28 cellular contexts compared by ENCODE assay signal in the genomic region with DNA sequence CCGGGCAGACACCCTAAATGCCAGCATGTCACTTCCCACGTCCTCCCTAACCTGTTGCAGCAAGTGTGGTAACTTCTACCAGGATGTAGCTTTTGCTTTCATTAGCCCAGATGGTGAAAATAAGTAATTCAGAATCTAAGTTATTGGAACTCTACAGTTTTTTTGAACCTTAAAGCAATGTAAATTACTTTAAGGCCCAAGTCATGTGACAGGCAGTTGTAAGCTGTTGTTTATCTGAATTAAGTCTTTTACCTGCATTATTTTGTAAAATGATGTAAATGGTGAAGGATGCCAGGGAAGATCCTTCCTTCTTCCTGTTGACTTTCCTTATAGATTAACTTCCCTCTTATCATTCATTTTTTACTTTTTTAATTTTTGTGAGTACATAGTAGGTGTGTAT.
"Had no signal": no experiment of that assay in that cellular context is flagged by ENCODE, and none has a peak within 500 bp of the region (broad histone marks: within the 10 kb centered on the region; RNA-seq: fewer than 3 reads in every experiment).

No MANE protein-coding gene starts in this region.

- H3K9me3 Mint-ChIP-seq: type B pancreatic cell had no signal

- H3K4me3 ChIP-seq: left lung, lower lobe of right lung, right atrium auricular region, right lobe of liver, smooth muscle cell, tibial nerve, uterus had no signal

- H2AFZ ChIP-seq: parathyroid adenoma had no signal

- H3K36me3 ChIP-seq: left lung, lower lobe of right lung, right atrium auricular region, right lobe of liver, tibial nerve, uterus had no signal

- H3K4me3 Mint-ChIP-seq: immature natural killer cell; mesothelial cell of epicardium; natural killer cell; nephron progenitor cell; stimulated activated memory B cell treated with anti-CD40 and anti-IgM and Interleukin-4, amounts not matched to agents 10 μg/mL and 1 μg/mL and 100 μg/mL, for 72 hours; stimulated activated naive CD8-positive, alpha-beta T cell treated with anti-CD3 and anti-CD28 coated beads, Interleukin-15, amount 100 ng/mL, for 72 hours; type B pancreatic cell had no signal

- ATAC-seq: left colon; left lung; lower lobe of right lung; natural killer cell; right lobe of liver; stimulated activated memory B cell treated with anti-CD40 and anti-IgM and Interleukin-4, amounts not matched to agents 10 μg/mL and 1 μg/mL and 100 μg/mL, for 72 hours; stimulated activated naive CD8-positive, alpha-beta T cell treated with anti-CD3 and anti-CD28 coated beads, Interleukin-15, amount 100 ng/mL, for 72 hours had no signal

- H3K27me3 ChIP-seq: left lung, right atrium auricular region, right lobe of liver, tibial nerve, uterus had no signal

- H3K27ac ChIP-seq: left lung, lower lobe of right lung, parathyroid adenoma, right atrium auricular region, right lobe of liver, tibial nerve, uterus had no signal

- H3K4me1 ChIP-seq: left lung, lower lobe of right lung, parathyroid adenoma, right atrium auricular region, right lobe of liver, tibial nerve, uterus had no signal

- FAIRE-seq: islet of Langerhans, kidney had no signal

- H3K9ac ChIP-seq: parathyroid adenoma had no signal

- H3K79me2 ChIP-seq: parathyroid adenoma had no signal

- H3K27ac Mint-ChIP-seq: immature natural killer cell; mesothelial cell of epicardium; naive B cell; natural killer cell; nephron progenitor cell; stimulated activated memory B cell treated with anti-CD40 and anti-IgM and Interleukin-4, amounts not matched to agents 10 μg/mL and 1 μg/mL and 100 μg/mL, for 72 hours; stimulated activated naive CD8-positive, alpha-beta T cell treated with anti-CD3 and anti-CD28 coated beads, Interleukin-15, amount 100 ng/mL, for 72 hours; type B pancreatic cell had no signal

- H3K27me3 Mint-ChIP-seq: naive B cell; stimulated activated memory B cell treated with anti-CD40 and anti-IgM and Interleukin-4, amounts not matched to agents 10 μg/mL and 1 μg/mL and 100 μg/mL, for 72 hours; stimulated activated naive CD8-positive, alpha-beta T cell treated with anti-CD3 and anti-CD28 coated beads, Interleukin-15, amount 100 ng/mL, for 72 hours had no signal

- DNase-seq: hypothalamus; immature natural killer cell; kidney; left colon; left lung; lower lobe of right lung; mesendoderm; naive B cell; natural killer cell; nephron progenitor cell; nucleus accumbens; right lobe of liver; stimulated activated CD4-positive, alpha-beta T cell treated with anti-CD3 and anti-CD28 coated beads, Interleukin-1b, Interleukin-23, amount 100 ng/mL, for 48 hours; stimulated activated CD4-positive, alpha-beta T cell treated with anti-CD3 and anti-CD28 coated beads, Interleukin-2, amount 100 ng/mL, for 48 hours; stimulated activated CD4-positive, alpha-beta T cell treated with anti-CD3 and anti-CD28 coated beads, Interleukin-4, amount 100 ng/mL, for 4 hours; stimulated activated CD8-positive, alpha-beta memory T cell treated with anti-CD3 and anti-CD28 coated beads, Interleukin-4, amount 100 ng/mL, for 48 hours; stimulated activated naive CD4-positive, alpha-beta T cell treated with Interleukin-2 at 50 U/mL for 16 hours; stimulated activated naive CD8-positive, alpha-beta T cell treated with anti-CD3 and anti-CD28 coated beads, Interleukin-15, amount 100 ng/mL, for 72 hours; substantia nigra; uterus had no signal

- H3K4me1 Mint-ChIP-seq: immature natural killer cell; mesothelial cell of epicardium; naive B cell; natural killer cell; nephron progenitor cell; stimulated activated memory B cell treated with anti-CD40 and anti-IgM and Interleukin-4, amounts not matched to agents 10 μg/mL and 1 μg/mL and 100 μg/mL, for 72 hours; stimulated activated naive CD8-positive, alpha-beta T cell treated with anti-CD3 and anti-CD28 coated beads, Interleukin-15, amount 100 ng/mL, for 72 hours had no signal

- H3K36me3 Mint-ChIP-seq: immature natural killer cell; mesothelial cell of epicardium; naive B cell; stimulated activated memory B cell treated with anti-CD40 and anti-IgM and Interleukin-4, amounts not matched to agents 10 μg/mL and 1 μg/mL and 100 μg/mL, for 72 hours; type B pancreatic cell had no signal

- H3K4me2 ChIP-seq: smooth muscle cell had no signal

- H3K9me3 ChIP-seq: left lung, lower lobe of right lung, right atrium auricular region, right lobe of liver, tibial nerve, uterus had no signal
